In genomic region chr13:32176696-32177095, GRCh38 we compare ENCODE assay signal across 19 cellular contexts.
A peak's percentile ranks its signal among the peaks of the same experiment; 100 is the strongest.
DNase-seq lines count a peak whose midpoint lies in the region; ATAC-seq, FAIRE-seq and TF ChIP-seq lines count a peak whose summit lies in the region.
"Had no signal": no experiment of that assay in that cellular context is flagged by ENCODE, and none has a peak within 500 bp of the region (broad histone marks: within the 10 kb centered on the region; RNA-seq: fewer than 3 reads in every experiment).

No MANE protein-coding gene starts in this region.

- intact Hi-C loops in HepG2 (cut with micrococcal nuclease; ENCODE audit: unreplicated experiment) = no loop called here
- intact Hi-C loops in right lobe of liver (cut with DNase I) = no loop called here
- intact Hi-C loops in prostate gland (cut with DNase I) = no loop called here

- no peaks in the 10 kb centered on the region for H3K79me2 ChIP-seq in HepG2 (ENCODE audit: insufficient read depth, low read length)

- ATAC-seq in HepG2 (no peak), right lobe of liver (no peak)
- ATAC-seq: GM12878 had no signal

- H3K27me3 ChIP-seq in HepG2 (ENCODE audit: control insufficient read depth in 1 of 2, insufficient read depth in 2 of 2, low read length in 2 of 2) (no peaks in the 10 kb centered on the region), right lobe of liver (no peaks in the 10 kb centered on the region), prostate gland (replicated peaks; ENCODE audit: insufficient read depth) (no peaks in the 10 kb centered on the region)

- no peaks in the 10 kb centered on the region for H4K20me1 ChIP-seq in HepG2 (ENCODE audit: insufficient read depth, low read length)

- H3K4me3 ChIP-seq in HepG2 (replicated peaks in 1 of 3; ENCODE audit: insufficient read depth in 1 of 3, low read depth in 2 of 3, low read length in 3 of 3) (no peak overlapping the region), right lobe of liver (no peak overlapping the region), skeletal muscle cell (ENCODE audit: low read depth, low read length) (no peak overlapping the region), prostate gland (no peak overlapping the region)
- H3K4me3 ChIP-seq: GM12878, HAP-1 had no signal

- TSS peak; percentile 21 for BruUV-seq in HepG2 (replicated peaks; lab: Mats Ljungman, UMichigan)

- peaks cover 34% of the 10 kb centered on the region for H3K4me1 ChIP-seq in HepG2 (ENCODE audit: insufficient read depth, low read length)
- peaks cover 0 to 5% (median 0%) of the 10 kb centered on the region in 4 donors for H3K4me1 ChIP-seq in right lobe of liver
- H3K4me1 ChIP-seq in prostate gland (replicated peaks) = no peaks in the 10 kb centered on the region
- H3K4me1 ChIP-seq: HAP-1 had no signal

- H3K4me2 ChIP-seq in HepG2 (ENCODE audit: low read depth, low read length) = no peak overlapping the region

- no peak overlapping the region for H2AFZ ChIP-seq in HepG2 (ENCODE audit: low read length)

- POLR2A ChIA-PET in HepG2 (lab: Yijun Ruan, JAX) = no interaction called here

- WGBS in HepG2 (ENCODE audit: low lambda C conversion rate) = 100% methylated on average over 1 of the region's 1 CpG
- WGBS in right lobe of liver (ENCODE audit: insufficient coverage, low coverage, low lambda C conversion rate, missing lambda C conversion rate) = 87% methylated on average over 1 of the region's 1 CpG
- WGBS in prostate gland = 82% methylated on average over 1 of the region's 1 CpG

- TF ChIP-seq CTCF in HepG2 (CRISPR knock-in tag; IDR thresholded peaks at IDR 0.05) (no peak), right lobe of liver (IDR thresholded peaks at IDR 0.05) (no peak), prostate gland (IDR thresholded peaks at IDR 0.05) (no peak)

- CTCF ChIA-PET in HepG2 (lab: Yijun Ruan, JAX; ENCODE audit: low intra/inter-chr PET ratio, low total read pairs) = no interaction called here

- in situ Hi-C loops in HepG2 (cut with HindIII; ENCODE audit: extremely low pct_ligation_motif_present, low pct_unique_long_range_greater_than_20kb) = no loop called here

- DNase-seq in HepG2 (ENCODE audit: low spot score) (no peak), right lobe of liver (no peak), myocyte (ENCODE audit: low read depth) (peak; percentile 34), skeletal muscle cell (ENCODE audit: low read depth) (peak; percentile 10), prostate gland (ENCODE audit: low spot score) (no peak), GM12892 (ENCODE audit: insufficient read length) (no peak)
- DNase-seq: C1 segment of cervical spinal cord; Calu3; CD4-positive, alpha-beta memory T cell; COR-L47; DMS79; EL; GDM1; GOT3; HFFc6 had no signal

- no peak for FAIRE-seq in HepG2 (lab: Jason Lieb, UNC)
- no peak for FAIRE-seq in GM12892 (lab: Jason Lieb, UNC)
- FAIRE-seq: GM12878, GM18507, H54 had no signal

- H3K27ac ChIP-seq in HepG2 (ENCODE audit: extremely low read length, insufficient read depth, low read length) = no peak overlapping the region
- H3K27ac ChIP-seq in right lobe of liver = no peak overlapping the region
- H3K27ac ChIP-seq in prostate gland = no peak overlapping the region

- no peak for TF ChIP-seq RAD21 in HepG2 (CRISPR knock-in tag; IDR thresholded peaks at IDR 0.05)

- H3K9me3 ChIP-seq in HepG2 (ENCODE audit: low read length) = no peaks in the 10 kb centered on the region
- H3K9me3 ChIP-seq in right lobe of liver = no peaks in the 10 kb centered on the region
- H3K9me3 ChIP-seq in prostate gland = no peaks in the 10 kb centered on the region
- H3K9me3 ChIP-seq: HAP-1 had no signal

- H3K9ac ChIP-seq in HepG2 (ENCODE audit: insufficient read depth, low read depth, low read length) = no peak overlapping the region

- H3K36me3 ChIP-seq in HepG2 (replicated peaks in 1 of 2; ENCODE audit: control insufficient read depth in 1 of 2, insufficient read depth in 2 of 2, low read length in 2 of 2) (peaks cover 4 to 9% of the 10 kb centered on the region in 2 experiments), right lobe of liver (no peaks in the 10 kb centered on the region), prostate gland (no peaks in the 10 kb centered on the region)
- H3K36me3 ChIP-seq: HAP-1 had no signal

- TF ChIP-seq POLR2A in HepG2 (IDR thresholded peaks at IDR 0.05; ENCODE audit: insufficient read depth in 1 of 2, low read depth in 2 of 2, low read length in 2 of 2) (no peak), right lobe of liver (IDR thresholded peaks at IDR 0.05) (no peak), prostate gland (IDR thresholded peaks at IDR 0.05) (no peak), GM12892 (IDR thresholded peaks at IDR 0.05; ENCODE audit: low read depth, low read length) (no peak)

- TF ChIP-seq EP300 in HepG2 (IDR thresholded peaks at IDR 0.05; ENCODE audit: low read depth in 2 of 2, low read length in 2 of 2) (no peak), HepG2 (CRISPR knock-in tag; IDR thresholded peaks at IDR 0.05; ENCODE audit: borderline replicate concordance) (no peak)

TF ChIP-seq in HepG2, 621 proteins besides CTCF, POLR2A, EP300 and RAD21:
- TF ChIP-seq PHF8 (CRISPR knock-in tag; IDR thresholded peaks at IDR 0.05) (no peak), ZNF326 (CRISPR knock-in tag; IDR thresholded peaks at IDR 0.05; ENCODE audit: borderline replicate concordance) (no peak)

Comparison
In these comparisons a context has a peak if more than half of its experiments do, and no peak if none do; other contexts are left out.
1. DNase-seq: peak in myocyte (single experiment) and skeletal muscle cell (single experiment); none in HepG2 (single experiment), right lobe of liver (0 of 3), prostate gland (single experiment) and GM12892 (single experiment).